Comparison of ENCODE assay signal across 2 cellular contexts in the genomic region with DNA sequence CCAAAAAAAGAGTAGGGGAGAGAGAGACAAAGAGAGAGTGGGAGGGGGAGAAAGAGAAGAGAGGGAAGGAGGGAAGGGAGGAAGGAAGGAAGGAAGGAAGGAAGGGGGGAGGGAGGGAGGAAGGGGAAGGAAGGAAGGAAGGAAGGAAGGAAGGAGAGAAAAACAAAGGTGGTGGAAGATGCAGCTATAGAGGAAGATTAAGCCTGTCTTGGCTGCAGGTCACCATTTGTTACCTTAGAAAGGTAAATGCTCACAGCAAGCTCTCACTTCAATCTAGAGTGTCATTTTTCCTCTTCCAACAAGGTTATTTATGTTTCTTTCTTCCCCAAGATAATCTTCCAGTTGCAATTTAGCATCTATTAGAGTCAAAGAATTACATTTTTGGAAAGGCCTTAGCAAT.
TF ChIP-seq lines count a peak whose summit lies in the region.

No MANE protein-coding gene starts in this region.

TF ChIP-seq in HepG2, 621 proteins besides CTCF, POLR2A, EP300 and RAD21 (continued from another document):
- 0 out of 2 replicates have a peak, but pooled peaks have one; percentile 51 for TF ChIP-seq PCBP1 (IDR thresholded peaks at IDR 0.05; ENCODE audit: borderline replicate concordance, low read depth, low read length)
- peak; percentile 44 for TF ChIP-seq PCBP2 (optimal IDR thresholded peaks at IDR 0.05; ENCODE audit: low read depth, low read length, poor library complexity, severe bottlenecking)

TF ChIP-seq in K562, 482 proteins besides CTCF, POLR2A, EP300 and RAD21:
- TF ChIP-seq, protein P1, sequence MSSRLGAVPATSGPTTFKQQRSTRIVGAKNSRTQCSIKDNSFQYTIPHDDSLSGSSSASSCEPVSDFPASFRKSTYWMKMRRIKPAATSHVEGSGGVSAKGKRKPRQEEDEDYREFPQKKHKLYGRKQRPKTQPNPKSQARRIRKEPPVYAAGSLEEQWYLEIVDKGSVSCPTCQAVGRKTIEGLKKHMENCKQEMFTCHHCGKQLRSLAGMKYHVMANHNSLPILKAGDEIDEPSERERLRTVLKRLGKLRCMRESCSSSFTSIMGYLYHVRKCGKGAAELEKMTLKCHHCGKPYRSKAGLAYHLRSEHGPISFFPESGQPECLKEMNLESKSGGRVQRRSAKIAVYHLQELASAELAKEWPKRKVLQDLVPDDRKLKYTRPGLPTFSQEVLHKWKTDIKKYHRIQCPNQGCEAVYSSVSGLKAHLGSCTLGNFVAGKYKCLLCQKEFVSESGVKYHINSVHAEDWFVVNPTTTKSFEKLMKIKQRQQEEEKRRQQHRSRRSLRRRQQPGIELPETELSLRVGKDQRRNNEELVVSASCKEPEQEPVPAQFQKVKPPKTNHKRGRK (tag; IDR thresholded peaks at IDR 0.05): 0 out of 2 replicates have a peak, but pooled peaks have one; percentile 17
- TF ChIP-seq, protein P2, sequence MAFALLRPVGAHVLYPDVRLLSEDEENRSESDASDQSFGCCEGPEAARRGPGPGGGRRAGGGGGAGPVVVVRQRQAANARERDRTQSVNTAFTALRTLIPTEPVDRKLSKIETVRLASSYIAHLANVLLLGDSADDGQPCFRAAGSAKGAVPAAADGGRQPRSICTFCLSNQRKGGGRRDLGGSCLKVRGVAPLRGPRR (CRISPR knock-in tag; IDR thresholded peaks at IDR 0.05): no peak
